ENCODE assay signal across 30 cellular contexts in genomic region chr11:44832452-44832851, GRCh38.
"Had no signal": no experiment of that assay in that cellular context is flagged by ENCODE, and none has a peak within 500 bp of the region (broad histone marks: within the 10 kb centered on the region; RNA-seq: fewer than 3 reads in every experiment).

No MANE protein-coding gene starts in this region.

- H3K4me1 Mint-ChIP-seq: activated CD4-positive, alpha-beta T cell treated with anti-CD3 and anti-CD28 coated beads, Interleukin-2, amount 10 ng/mL, durations not matched to agents 7 days and 5 days; activated naive CD8-positive, alpha-beta T cell treated with anti-CD3 and anti-CD28 coated beads, Interleukin-2, amount 50 U/mL, for 24 hours; stimulated activated naive B cell treated with anti-CD40 and anti-IgM and Interleukin-4, amounts not matched to agents 10 μg/mL and 1 μg/mL and 100 μg/mL, for 72 hours had no signal

- H3K27ac ChIP-seq: foreskin keratinocyte, left lung, lower lobe of right lung, suprapubic skin, tibial artery had no signal

- H3K4me1 ChIP-seq: foreskin keratinocyte had no signal

- H3K9me3 ChIP-seq: left lung, lower lobe of right lung, mucosa of descending colon, stomach, suprapubic skin, tibial artery had no signal

- DNase-seq: activated CD4-positive, alpha-beta T cell treated with anti-CD3 and anti-CD28 coated beads for 1 hour; activated CD4-positive, alpha-beta T cell treated with anti-CD3 and anti-CD28 coated beads, Interleukin-2, amount 10 ng/mL, durations not matched to agents 7 days and 5 days; activated CD8-positive, alpha-beta T cell treated with anti-CD3 and anti-CD28 coated beads for 36 hours; activated gamma-delta T cell treated with Interleukin-2 at 50 U/mL for 16 hours; activated naive CD4-positive, alpha-beta T cell treated with anti-CD3 and anti-CD28 coated beads, Interleukin-2, amount 50 U/mL, for 16 hours; activated naive CD8-positive, alpha-beta T cell treated with anti-CD3 and anti-CD28 coated beads, Interleukin-2, amount 50 U/mL, for 24 hours; activated T-cell treated with anti-CD3 and anti-CD28 coated beads, Interleukin-2, amount 50 U/mL, for 4 hours; amygdala; caudate nucleus; foreskin keratinocyte; heart right ventricle; lower lobe of right lung; mesenchymal stem cell; mucosa of descending colon; naive thymus-derived CD4-positive, alpha-beta T cell; stimulated activated CD4-positive, alpha-beta T cell treated with anti-CD3 and anti-CD28 coated beads, Interleukin-1b, Interleukin-23, amount 100 ng/mL, for 48 hours; stimulated activated CD4-positive, alpha-beta T cell treated with anti-CD3 and anti-CD28 coated beads, Interleukin-4, amount 100 ng/mL, for 4 hours; stimulated activated CD8-positive, alpha-beta memory T cell treated with anti-CD3 and anti-CD28 coated beads, Interleukin-4, amount 100 ng/mL, for 48 hours; stimulated activated naive B cell treated with anti-CD40 and anti-IgM and Interleukin-4, amounts not matched to agents 10 μg/mL and 1 μg/mL and 100 μg/mL, for 72 hours; stomach; T-helper 2 cell; tibial artery had no signal

- H3K36me3 ChIP-seq: heart right ventricle, left lung, lower lobe of right lung, stomach, suprapubic skin, tibial artery had no signal

- H3K4me3 Mint-ChIP-seq: activated CD4-positive, alpha-beta T cell treated with anti-CD3 and anti-CD28 coated beads, Interleukin-2, amount 10 ng/mL, durations not matched to agents 7 days and 5 days; activated CD8-positive, alpha-beta T cell treated with anti-CD3 and anti-CD28 coated beads for 36 hours; activated naive CD8-positive, alpha-beta T cell treated with anti-CD3 and anti-CD28 coated beads, Interleukin-2, amount 50 U/mL, for 24 hours; activated T-cell treated with anti-CD3 and anti-CD28 coated beads, Interleukin-2, amount 50 U/mL, for 4 hours; activated T-helper 17 cell treated with anti-CD3 and anti-CD28 coated beads, Interleukin-2, amount 50 U/mL, for 72 hours; naive thymus-derived CD4-positive, alpha-beta T cell; stimulated activated naive B cell treated with anti-CD40 and anti-IgM and Interleukin-4, amounts not matched to agents 10 μg/mL and 1 μg/mL and 100 μg/mL, for 72 hours; WTC11 had no signal

- H3K27ac Mint-ChIP-seq: activated CD4-positive, alpha-beta T cell treated with anti-CD3 and anti-CD28 coated beads, Interleukin-2, amount 10 ng/mL, durations not matched to agents 7 days and 5 days; activated CD8-positive, alpha-beta T cell treated with anti-CD3 and anti-CD28 coated beads for 36 hours; activated naive CD8-positive, alpha-beta T cell treated with anti-CD3 and anti-CD28 coated beads, Interleukin-2, amount 50 U/mL, for 24 hours; activated T-helper 17 cell treated with anti-CD3 and anti-CD28 coated beads, Interleukin-2, amount 50 U/mL, for 72 hours; progenitor cell of endocrine pancreas; stimulated activated naive B cell treated with anti-CD40 and anti-IgM and Interleukin-4, amounts not matched to agents 10 μg/mL and 1 μg/mL and 100 μg/mL, for 72 hours; WTC11 had no signal

- ATAC-seq: activated CD8-positive, alpha-beta T cell treated with anti-CD3 and anti-CD28 coated beads for 36 hours; activated naive CD8-positive, alpha-beta T cell treated with anti-CD3 and anti-CD28 coated beads, Interleukin-2, amount 50 U/mL, for 24 hours; activated T-cell treated with anti-CD3 and anti-CD28 coated beads, Interleukin-2, amount 50 U/mL, for 4 hours; activated T-helper 17 cell treated with anti-CD3 and anti-CD28 coated beads, Interleukin-2, amount 50 U/mL, for 72 hours; esophagus mucosa; foreskin keratinocyte; heart right ventricle; left lung; lower lobe of right lung; mucosa of descending colon; naive thymus-derived CD4-positive, alpha-beta T cell; sciatic nerve; stimulated activated naive B cell treated with anti-CD40 and anti-IgM and Interleukin-4, amounts not matched to agents 10 μg/mL and 1 μg/mL and 100 μg/mL, for 72 hours; WTC11 had no signal

- H3K27me3 ChIP-seq: heart right ventricle, left lung, stomach, suprapubic skin, tibial artery had no signal

- H3K9me3 Mint-ChIP-seq: activated CD4-positive, alpha-beta T cell treated with anti-CD3 and anti-CD28 coated beads, Interleukin-2, amount 10 ng/mL, durations not matched to agents 7 days and 5 days; activated CD8-positive, alpha-beta T cell treated with anti-CD3 and anti-CD28 coated beads for 36 hours; activated naive CD8-positive, alpha-beta T cell treated with anti-CD3 and anti-CD28 coated beads, Interleukin-2, amount 50 U/mL, for 24 hours; activated T-cell treated with anti-CD3 and anti-CD28 coated beads, Interleukin-2, amount 50 U/mL, for 4 hours; activated T-helper 17 cell treated with anti-CD3 and anti-CD28 coated beads, Interleukin-2, amount 50 U/mL, for 72 hours had no signal

- H3K4me2 ChIP-seq: smooth muscle cell had no signal

- H3K4me3 ChIP-seq: heart right ventricle, left lung, lower lobe of right lung, mucosa of descending colon, smooth muscle cell, stomach, suprapubic skin, tibial artery had no signal

- H3K36me3 Mint-ChIP-seq: stimulated activated naive B cell treated with anti-CD40 and anti-IgM and Interleukin-4, amounts not matched to agents 10 μg/mL and 1 μg/mL and 100 μg/mL, for 72 hours had no signal

- H3K27me3 Mint-ChIP-seq: activated T-helper 17 cell treated with anti-CD3 and anti-CD28 coated beads, Interleukin-2, amount 50 U/mL, for 72 hours; progenitor cell of endocrine pancreas had no signal
